Comparison of ENCODE assay signal across 8 cellular contexts in genomic region chrX:74291964-74292891, GRCh38. TPM values are rescaled to one million over a fixed set of nuclear protein-coding genes. Genes with fewer than 3 reads are reported as not detected.
DNase-seq lines count a peak whose midpoint lies in the region; TF ChIP-seq lines count a peak whose summit lies in the region.

No MANE protein-coding gene starts in this region.

- peaks cover 21% of the 10 kb centered on the region for H3K4me1 Mint-ChIP-seq in osteocyte (ENCODE audit: unreplicated experiment)

- H3K27me3 ChIP-seq in GM06990 (replicated peaks; ENCODE audit: control insufficient read depth, insufficient read depth, low read length) (no peaks in the 10 kb centered on the region), thymus (ENCODE audit: control insufficient read depth, insufficient read depth) (no peaks in the 10 kb centered on the region)

- peak overlapping the region; percentile 92 for H3K27ac ChIP-seq in thymus (ENCODE audit: low read depth)

- no peaks in the 10 kb centered on the region for H3K27me3 Mint-ChIP-seq in osteocyte (ENCODE audit: unreplicated experiment)

- in situ Hi-C loops in SK-MEL-5 (cut with HindIII; ENCODE audit: low pct_unique_long_range_greater_than_20kb, low sequenced_read_pairs): no loop called here

- peak overlapping the region; percentile 67 for H3K4me3 ChIP-seq in GM06990 (replicated peaks; ENCODE audit: low read depth, low read length)
- H3K4me3 ChIP-seq in HFF-Myc (replicated peaks; ENCODE audit: low read depth, low read length): peak overlapping the region; percentile 72
- peak overlapping the region; percentile 60 for H3K4me3 ChIP-seq in thymus (ENCODE audit: low read length)

- H3K9me3 ChIP-seq in thymus (ENCODE audit: control insufficient read depth): no peaks in the 10 kb centered on the region

- peak overlapping the region; percentile 93 for H3K4me3 Mint-ChIP-seq in osteocyte (ENCODE audit: unreplicated experiment)

- WGBS in thymus: under 1% methylated on average over 45 of the region's 45 CpGs

- H3K4me1 ChIP-seq in thymus (ENCODE audit: control insufficient read depth, insufficient read depth, low read length): no peaks in the 10 kb centered on the region

- DNase-seq in GM06990 (ENCODE audit: extremely low read depth, insufficient read length) (peak; percentile 94), HFF-Myc (ENCODE audit: extremely low read depth, low read depth) (peak; percentile 40), NAMALWA (ENCODE audit: low spot score) (peak; percentile 90), SK-MEL-5 (ENCODE audit: low read depth, low spot score) (peak; percentile 89), glomerular visceral epithelial cell (ENCODE audit: extremely low spot score) (peak; percentile 88), osteocyte (ENCODE audit: extremely low spot score, unreplicated experiment) (peak; percentile 92)
- DNase-seq in activated naive CD4-positive, alpha-beta T cell treated with anti-CD3 and anti-CD28 coated beads, Interleukin-2, amount 50 U/mL, for 16 hours: peak; percentile 83

- no peaks in the 10 kb centered on the region for H3K9me3 Mint-ChIP-seq in osteocyte (ENCODE audit: unreplicated experiment)

- peak overlapping the region; percentile 98 for H3K27ac Mint-ChIP-seq in osteocyte (ENCODE audit: unreplicated experiment)

- peaks cover 8% of the 10 kb centered on the region for H3K36me3 Mint-ChIP-seq in osteocyte (ENCODE audit: unreplicated experiment)

- TF ChIP-seq CTCF in GM06990 (IDR thresholded peaks at IDR 0.05; ENCODE audit: insufficient read depth, low read length, poor library complexity, severe bottlenecking) (peak; percentile 44), HFF-Myc (IDR thresholded peaks at IDR 0.05; ENCODE audit: low read depth, low read length, missing control alignments) (peak; percentile 15), osteocyte (IDR thresholded peaks at IDR 0.05) (peak; percentile 40)

- no peaks in the 10 kb centered on the region for H3K36me3 ChIP-seq in GM06990 (ENCODE audit: control insufficient read depth, insufficient read depth, low read length)
- no peaks in the 10 kb centered on the region for H3K36me3 ChIP-seq in thymus (ENCODE audit: control insufficient read depth, insufficient read depth)

RNA-seq across cellular contexts. Expression of gene ZCCHC13, which starts 11.8 kb away (rescaled TPM):
- not detected in 2 replicates for total RNA-seq in SK-MEL-5 (2014; rRNA removed; shearing (Covaris generic))
- not detected in 2 replicates for polyA plus RNA-seq in SK-MEL-5 (2015; cell fraction: cytosol; rRNA removed)
- polyA plus RNA-seq in SK-MEL-5 (2015; cell fraction: nucleus; rRNA removed): not detected in 2 replicates
- total RNA-seq in osteocyte: not detected in 2 replicates
- not detected for polyA plus RNA-seq in thymus

Comparison
In these comparisons a context has a peak if more than half of its experiments do, and no peak if none do; other contexts are left out.
1. Peak in every context shown above with its lines: DNase-seq, H3K4me3 ChIP-seq and H3K27ac ChIP-seq.
2. DNase-seq: peak in every context shown above with its lines; median percentile 94 in GM06990; 92 in osteocyte; 90 in NAMALWA; 89 in SK-MEL-5; 88 in glomerular visceral epithelial cell; 83 in activated naive CD4-positive, alpha-beta T cell treated with anti-CD3 and anti-CD28 coated beads, Interleukin-2, amount 50 U/mL, for 16 hours; 40 in HFF-Myc.